25 cellular contexts compared by ENCODE assay signal in genomic region chr9:70963554-70963953, GRCh38.
DNase-seq lines count a peak whose midpoint lies in the region; ATAC-seq, FAIRE-seq and TF ChIP-seq lines count a peak whose summit lies in the region.
"Had no signal": no experiment of that assay in that cellular context is flagged by ENCODE, and none has a peak within 500 bp of the region (broad histone marks: within the 10 kb centered on the region; RNA-seq: fewer than 3 reads in every experiment).

No MANE protein-coding gene starts in this region.

- 53% methylated on average over 3 of the region's 3 CpGs for WGBS in right lobe of liver (ENCODE audit: insufficient coverage, low coverage, low lambda C conversion rate, missing lambda C conversion rate)
- 32% methylated on average over 3 of the region's 3 CpGs for WGBS in HepG2 (ENCODE audit: low lambda C conversion rate)
- WGBS in esophagus squamous epithelium, 2 donors = 56 to 63% methylated on average over 3 of the region's 3 CpGs
- 13 to 28% (median 27%) methylated on average over 3 of the region's 3 CpGs for WGBS in ovary, 3 donors

- peaks cover 26% of the 10 kb centered on the region for H3K4me1 Mint-ChIP-seq in mesothelial cell of epicardium
- peaks cover 7% of the 10 kb centered on the region for H3K4me1 Mint-ChIP-seq in type B pancreatic cell (ENCODE audit: unreplicated experiment)
- H3K4me1 Mint-ChIP-seq: CD14-positive monocyte; CD4-positive, alpha-beta memory T cell; CD4-positive, CD25-positive, alpha-beta regulatory T cell; CD8-positive, alpha-beta memory T cell had no signal

- intact Hi-C loops in right lobe of liver (cut with DNase I) = no loop called here
- intact Hi-C loops in HepG2 (cut with micrococcal nuclease; ENCODE audit: unreplicated experiment) = no loop called here
- intact Hi-C loops in esophagus squamous epithelium (cut with DNase I) = no loop called here
- intact Hi-C loops in ovary (cut with DNase I) = no loop called here

- no peak overlapping the region for H3K4me2 ChIP-seq in HepG2 (ENCODE audit: low read depth, low read length)
- H3K4me2 ChIP-seq: A549, BLaER1 had no signal

- POLR2A ChIA-PET in HepG2 (lab: Yijun Ruan, JAX) = no interaction called here

- H3K9me3 ChIP-seq in right lobe of liver = no peaks in the 10 kb centered on the region
- no peaks in the 10 kb centered on the region for H3K9me3 ChIP-seq in HepG2 (ENCODE audit: low read length)
- no peaks in the 10 kb centered on the region for H3K9me3 ChIP-seq in esophagus squamous epithelium
- H3K9me3 ChIP-seq in ovary = no peaks in the 10 kb centered on the region
- H3K9me3 ChIP-seq: A549, BE2C, BLaER1 had no signal

- H3K27me3 Mint-ChIP-seq in mesothelial cell of epicardium (ENCODE audit: low read depth) (no peaks in the 10 kb centered on the region), type B pancreatic cell (no peaks in the 10 kb centered on the region)

- no peak for TF ChIP-seq CTCF in right lobe of liver (IDR thresholded peaks at IDR 0.05)
- no peak for TF ChIP-seq CTCF in HepG2 (CRISPR knock-in tag; IDR thresholded peaks at IDR 0.05)
- TF ChIP-seq CTCF in mesothelial cell of epicardium (IDR thresholded peaks at IDR 0.05; ENCODE audit: unreplicated experiment) = no peak
- no peak for TF ChIP-seq CTCF in type B pancreatic cell (conservative IDR thresholded peaks at IDR 0.05)
- no peak for TF ChIP-seq CTCF in esophagus squamous epithelium (IDR thresholded peaks at IDR 0.05)
- no peak for TF ChIP-seq CTCF in ovary (IDR thresholded peaks at IDR 0.05)

- H3K36me3 ChIP-seq in right lobe of liver (no peaks in the 10 kb centered on the region), HepG2 (replicated peaks in 1 of 2; ENCODE audit: control insufficient read depth in 1 of 2, insufficient read depth in 2 of 2, low read length in 2 of 2) (no peaks in the 10 kb centered on the region), esophagus squamous epithelium (no peaks in the 10 kb centered on the region), ovary (no peaks in the 10 kb centered on the region)
- H3K36me3 ChIP-seq: BE2C, BLaER1 had no signal

- TF ChIP-seq RAD21 in HepG2 (CRISPR knock-in tag; IDR thresholded peaks at IDR 0.05) = no peak

- in situ Hi-C loops in HepG2 (cut with HindIII; ENCODE audit: extremely low pct_ligation_motif_present, low pct_unique_long_range_greater_than_20kb) = no loop called here

- FAIRE-seq in HepG2 (lab: Jason Lieb, UNC) = no peak
- FAIRE-seq: A549, G401.6, GM12891, GM19239 had no signal

- no peak for TF ChIP-seq EP300 in HepG2 (IDR thresholded peaks at IDR 0.05; ENCODE audit: low read depth in 2 of 2, low read length in 2 of 2)
- no peak for TF ChIP-seq EP300 in HepG2 (CRISPR knock-in tag; IDR thresholded peaks at IDR 0.05; ENCODE audit: borderline replicate concordance)
- no peak for TF ChIP-seq EP300 in ovary (IDR thresholded peaks at IDR 0.05)

- peaks cover 8% of the 10 kb centered on the region for H3K9me3 Mint-ChIP-seq in mesothelial cell of epicardium
- no peaks in the 10 kb centered on the region for H3K9me3 Mint-ChIP-seq in type B pancreatic cell
- H3K9me3 Mint-ChIP-seq: CD14-positive monocyte had no signal

- H3K4me3 Mint-ChIP-seq in mesothelial cell of epicardium (no peak overlapping the region), type B pancreatic cell (no peak overlapping the region)
- H3K4me3 Mint-ChIP-seq: CD14-positive monocyte; CD4-positive, alpha-beta memory T cell; CD4-positive, CD25-positive, alpha-beta regulatory T cell; CD8-positive, alpha-beta memory T cell had no signal

- H3K27ac Mint-ChIP-seq in mesothelial cell of epicardium (peak overlapping the region; percentile 78), type B pancreatic cell (peak overlapping the region; percentile 4)
- H3K27ac Mint-ChIP-seq: CD4-positive, alpha-beta memory T cell; CD8-positive, alpha-beta memory T cell had no signal

- H2AFZ ChIP-seq in HepG2 (ENCODE audit: low read length) = no peak overlapping the region

- CTCF ChIA-PET in HepG2 (lab: Yijun Ruan, JAX; ENCODE audit: low intra/inter-chr PET ratio, low total read pairs) = no interaction called here

- no peak for DNase-seq in right lobe of liver
- no peak for DNase-seq in HepG2 (ENCODE audit: low spot score)
- DNase-seq in cerebellar cortex (ENCODE audit: low spot score) = peak; percentile 54
- no peak for DNase-seq in mesothelial cell of epicardium (ENCODE audit: low spot score in 2 of 2, unreplicated experiment in 2 of 2)
- DNase-seq in type B pancreatic cell (ENCODE audit: extremely low spot score, unreplicated experiment) = no peak
- no peak for DNase-seq in esophagus squamous epithelium (lab: John Stamatoyannopoulos, UW)
- DNase-seq in ovary = no peak
- DNase-seq: BE2C; CD4-positive, alpha-beta memory T cell; CD4-positive, CD25-positive, alpha-beta regulatory T cell; CD8-positive, alpha-beta memory T cell; DMS 273 treated with DMSO at 0.1 percent for 48 hours; DMS153; DMS53; DMS79; DND-41; GF-D8 had no signal

- H3K4me1 ChIP-seq in right lobe of liver (peaks cover 0 to 12% (median 0%) of the 10 kb centered on the region in 4 donors), HepG2 (ENCODE audit: insufficient read depth, low read length) (no peaks in the 10 kb centered on the region), esophagus squamous epithelium (no peaks in the 10 kb centered on the region), ovary (ENCODE audit: insufficient read depth) (no peaks in the 10 kb centered on the region)
- H3K4me1 ChIP-seq: A549, BE2C, BLaER1 had no signal

- no peaks in the 10 kb centered on the region for H3K79me2 ChIP-seq in HepG2 (ENCODE audit: insufficient read depth, low read length)

- no peaks in the 10 kb centered on the region for H3K36me3 Mint-ChIP-seq in mesothelial cell of epicardium
- no peaks in the 10 kb centered on the region for H3K36me3 Mint-ChIP-seq in type B pancreatic cell
- H3K36me3 Mint-ChIP-seq: CD14-positive monocyte; CD4-positive, alpha-beta memory T cell; CD4-positive, CD25-positive, alpha-beta regulatory T cell; CD8-positive, alpha-beta memory T cell had no signal

- no peak for TF ChIP-seq POLR2A in right lobe of liver (IDR thresholded peaks at IDR 0.05)
- TF ChIP-seq POLR2A in HepG2 (IDR thresholded peaks at IDR 0.05; ENCODE audit: insufficient read depth in 1 of 2, low read depth in 2 of 2, low read length in 2 of 2) = no peak
- no peak for TF ChIP-seq POLR2A in esophagus squamous epithelium (IDR thresholded peaks at IDR 0.05)
- TF ChIP-seq POLR2A in ovary (IDR thresholded peaks at IDR 0.05) = no peak

- no peaks in the 10 kb centered on the region for H4K20me1 ChIP-seq in HepG2 (ENCODE audit: insufficient read depth, low read length)
- H4K20me1 ChIP-seq: BLaER1 had no signal

- no peaks in the 10 kb centered on the region for H3K27me3 ChIP-seq in right lobe of liver
- H3K27me3 ChIP-seq in HepG2 (ENCODE audit: control insufficient read depth in 1 of 2, insufficient read depth in 2 of 2, low read length in 2 of 2) = no peaks in the 10 kb centered on the region
- H3K27me3 ChIP-seq in esophagus squamous epithelium = no peaks in the 10 kb centered on the region
- H3K27me3 ChIP-seq in ovary = no peaks in the 10 kb centered on the region
- H3K27me3 ChIP-seq: BE2C, BLaER1 had no signal

- BruUV-seq in HepG2 (replicated peaks; lab: Mats Ljungman, UMichigan) = no TSS peak

- no peak overlapping the region for H3K27ac ChIP-seq in right lobe of liver
- H3K27ac ChIP-seq in HepG2 (ENCODE audit: extremely low read length, insufficient read depth, low read length) = no peak overlapping the region
- H3K27ac ChIP-seq in esophagus squamous epithelium = no peak overlapping the region
- no peak overlapping the region for H3K27ac ChIP-seq in ovary
- H3K27ac ChIP-seq: 22Rv1, A549, BLaER1 had no signal

- no peak overlapping the region for H3K4me3 ChIP-seq in right lobe of liver
- no peak overlapping the region for H3K4me3 ChIP-seq in HepG2 (replicated peaks in 1 of 3; ENCODE audit: insufficient read depth in 1 of 3, low read depth in 2 of 3, low read length in 3 of 3)
- no peak overlapping the region for H3K4me3 ChIP-seq in esophagus squamous epithelium
- H3K4me3 ChIP-seq in ovary = no peak overlapping the region
- H3K4me3 ChIP-seq: A549, BLaER1 had no signal

- ATAC-seq in right lobe of liver (peak; percentile 45 to 79 (median 61)), HepG2 (no peak), HG03025 (IDR thresholded peaks at IDR 0.05; ENCODE audit: low FRiP score, unreplicated experiment) (no peak)
- ATAC-seq: A549 had no signal

- no peak overlapping the region for H3K9ac ChIP-seq in HepG2 (ENCODE audit: insufficient read depth, low read depth, low read length)
- H3K9ac ChIP-seq: BLaER1 had no signal

TF ChIP-seq in HepG2, 621 proteins besides CTCF, POLR2A, EP300 and RAD21:
- TF ChIP-seq ZC3H13 (CRISPR knock-in tag; IDR thresholded peaks at IDR 0.05) (no peak), ZNF563 (CRISPR knock-in tag; IDR thresholded peaks at IDR 0.05) (no peak), PCBP2 (optimal IDR thresholded peaks at IDR 0.05; ENCODE audit: low read depth, low read length, poor library complexity, severe bottlenecking) (no peak), ELF1 (CRISPR knock-in tag; IDR thresholded peaks at IDR 0.05) (no peak), ZNF30 (CRISPR knock-in tag; IDR thresholded peaks at IDR 0.05) (no peak), ZFP1 (CRISPR knock-in tag; IDR thresholded peaks at IDR 0.05) (no peak), FOXK2 (IDR thresholded peaks at IDR 0.05) (no peak), ETS1 (CRISPR knock-in tag; IDR thresholded peaks at IDR 0.05) (no peak), FOXO1 (CRISPR knock-in tag; IDR thresholded peaks at IDR 0.05) (no peak), ZNF790 (CRISPR knock-in tag; IDR thresholded peaks at IDR 0.05; ENCODE audit: borderline replicate concordance) (no peak), HNF4G (IDR thresholded peaks at IDR 0.05; ENCODE audit: borderline replicate concordance, low read depth, low read length) (no peak), HNF4G (CRISPR knock-in tag; IDR thresholded peaks at IDR 0.05; ENCODE audit: borderline replicate concordance, low read depth) (no peak), CREBL2 (CRISPR knock-in tag; IDR thresholded peaks at IDR 0.05; ENCODE audit: borderline replicate concordance) (no peak), ZNF124 (CRISPR knock-in tag; IDR thresholded peaks at IDR 0.05) (no peak)

Comparison
In these comparisons a context has a peak if more than half of its experiments do, and no peak if none do; other contexts are left out.
1. ATAC-seq: peak in right lobe of liver (4 of 4); none in HepG2 (single experiment) and HG03025 (single experiment).